In genomic region chr7:22419488-22419887, GRCh38 we compare ENCODE assay signal across 17 cellular contexts.
A peak's percentile ranks its signal among the peaks of the same experiment; 100 is the strongest.
DNase-seq lines count a peak whose midpoint lies in the region; ATAC-seq lines count a peak whose summit lies in the region.
"Had no signal": no experiment of that assay in that cellular context is flagged by ENCODE, and none has a peak within 500 bp of the region (broad histone marks: within the 10 kb centered on the region; RNA-seq: fewer than 3 reads in every experiment).

No MANE protein-coding gene starts in this region.

- 96 to 97% methylated on average over 7 of the region's 7 CpGs for WGBS in aorta, 2 donors

- H3K27ac ChIP-seq in aorta (ENCODE audit: low read depth in 1 of 2, low read length in 2 of 2), result no peak overlapping the region
- H3K27ac ChIP-seq: A549, HL-60, KMS-11 had no signal

- no peaks in the 10 kb centered on the region for H3K9me3 ChIP-seq in aorta (ENCODE audit: control insufficient read depth, low read length)
- H3K9me3 ChIP-seq: A549, Caco-2 had no signal

- H3K4me3 ChIP-seq in aorta (ENCODE audit: low read length in 2 of 2), result no peak overlapping the region
- H3K4me3 ChIP-seq: A549 had no signal

- peak; percentile 21 for ATAC-seq in aorta (ENCODE audit: low FRiP score)
- ATAC-seq: A549, SK-N-SH treated with all-trans-retinoic acid at 6 μM for 48 hours had no signal

- H3K27me3 ChIP-seq in aorta (ENCODE audit: control insufficient read depth in 1 of 2, insufficient read depth in 2 of 2, low read length in 1 of 2), result no peaks in the 10 kb centered on the region

- DNase-seq in NCI-H2171 treated with DMSO at 0.1 percent for 48 hours (lab: John Stamatoyannopoulos, UW) (peak; percentile 8), NCI-H2171 (lab: John Stamatoyannopoulos, UW) (no peak), NCI-H146 treated with DMSO at 0.1 percent for 48 hours (lab: John Stamatoyannopoulos, UW; ENCODE audit: unreplicated experiment) (peak; percentile 1), SHP77 treated with DMSO at 0.1 percent for 48 hours (lab: John Stamatoyannopoulos, UW) (peak; percentile 72), aorta (no peak), HT-29 (ENCODE audit: low spot score) (no peak), NOMO-1 (lab: John Stamatoyannopoulos, UW; ENCODE audit: unreplicated experiment in 2 of 2) (no peak)
- DNase-seq: Caco-2, DND-41, GDM1, HFFc6, NCI-H1105, NCI-H526 had no signal

- H3K36me3 ChIP-seq in aorta (ENCODE audit: control insufficient read depth in 1 of 2, insufficient read depth in 2 of 2, low read length in 1 of 2), result no peaks in the 10 kb centered on the region

- intact Hi-C loops in aorta (cut with DNase I), result no loop called here

- H3K4me1 ChIP-seq in aorta (ENCODE audit: control insufficient read depth in 1 of 2, insufficient read depth in 2 of 2, low read length in 2 of 2), result no peaks in the 10 kb centered on the region
- H3K4me1 ChIP-seq: A549, Caco-2 had no signal

Comparison
In these comparisons a context has a peak if more than half of its experiments do, and no peak if none do; other contexts are left out.
1. DNase-seq: peak in NCI-H2171 treated with DMSO at 0.1 percent for 48 hours (single experiment), NCI-H146 treated with DMSO at 0.1 percent for 48 hours (single experiment) and SHP77 treated with DMSO at 0.1 percent for 48 hours (single experiment); none in NCI-H2171 (single experiment), aorta (0 of 2), HT-29 (single experiment) and NOMO-1 (0 of 2).